Comparison of ENCODE assay signal across 8 cellular contexts in genomic region chr20:37990571-37991151, GRCh38. TPM values are rescaled to one million over a fixed set of nuclear protein-coding genes. Genes with fewer than 3 reads are reported as not detected.
DNase-seq lines count a peak whose midpoint lies in the region; ATAC-seq and TF ChIP-seq lines count a peak whose summit lies in the region.

No MANE protein-coding gene starts in this region.

- H3K27me3 ChIP-seq in vagina: no peaks in the 10 kb centered on the region

- no peak overlapping the region for H3K4me3 ChIP-seq in vagina

- DNase-seq in activated gamma-delta T cell treated with Interleukin-2 at 50 U/mL for 16 hours (peak; percentile 46), activated gamma-delta T cell (lab: John Stamatoyannopoulos, UW) (no peak), NOMO-1 treated with DMSO at 0.1 percent for 48 hours (lab: John Stamatoyannopoulos, UW; ENCODE audit: unreplicated experiment) (peak; percentile 94), left cardiac atrium (peak; percentile 74), vagina (ENCODE audit: extremely low spot score in 2 of 2) (no peak)
- peak; percentile 79 to 84 for DNase-seq in activated T-cell treated with anti-CD3 and anti-CD28 coated beads, Interleukin-2, amount 50 U/mL, for 48 hours
- peak; percentile 3 to 41 (median 14) for DNase-seq in stimulated activated CD4-positive, alpha-beta T cell treated with anti-CD3 and anti-CD28 coated beads, TNF-alpha, amount 100 ng/mL, for 24 hours (ENCODE audit: low read depth in 3 of 3)

- peaks cover 36% of the 10 kb centered on the region for H3K4me1 ChIP-seq in vagina

- TF ChIP-seq POLR2A in vagina (IDR thresholded peaks at IDR 0.05): no peak

- H3K36me3 ChIP-seq in vagina: peaks cover 0 to 14% of the 10 kb centered on the region in 2 donors

- H3K27ac ChIP-seq in vagina: no peak overlapping the region

- H3K9me3 ChIP-seq in vagina: no peaks in the 10 kb centered on the region

- peak; percentile 97 for ATAC-seq in HG02885 (IDR thresholded peaks at IDR 0.05; ENCODE audit: poor library complexity, unreplicated experiment)
- peak; percentile 70 to 75 for ATAC-seq in left cardiac atrium

- intact Hi-C loops in left cardiac atrium (cut with DNase I): loop anchor here in 1 of 2 donors (5.0 kb wide), 1 partner anchor 88 kb away; the partner anchor contains the start of gene VSTM2L
- intact Hi-C loops in vagina (cut with DNase I): loop anchor here (10.0 kb wide), 1 partner anchor 426 kb away; no protein-coding TSS in a partner anchor

- no peak for TF ChIP-seq CTCF in vagina (IDR thresholded peaks at IDR 0.05)

RNA-seq across cellular contexts. Expression of gene TTI1, which starts 42.6 kb away (rescaled TPM):
- total RNA-seq in left cardiac atrium: 10 to 100 TPM; 11.6 to 11.9 TPM
- 13.5 TPM for total RNA-seq in vagina

RNA-seq across cellular contexts. Expression of gene RPRD1B, which starts 42.9 kb away (rescaled TPM):
- total RNA-seq in left cardiac atrium (10 to 100 TPM; 78.6 to 86.4 TPM), vagina (23.8 TPM)

Comparison
In these comparisons a context has a peak if more than half of its experiments do, and no peak if none do; other contexts are left out.
1. DNase-seq: peak in activated gamma-delta T cell treated with Interleukin-2 at 50 U/mL for 16 hours (single experiment), NOMO-1 treated with DMSO at 0.1 percent for 48 hours (single experiment), activated T-cell treated with anti-CD3 and anti-CD28 coated beads, Interleukin-2, amount 50 U/mL, for 48 hours (2 of 2), left cardiac atrium (single experiment) and stimulated activated CD4-positive, alpha-beta T cell treated with anti-CD3 and anti-CD28 coated beads, TNF-alpha, amount 100 ng/mL, for 24 hours (3 of 3); none in activated gamma-delta T cell (single experiment) and vagina (0 of 2).